In genomic region chr15:81995084-81995483, GRCh38 we compare ENCODE assay signal across 8 cellular contexts. TPM values are rescaled to one million over a fixed set of nuclear protein-coding genes. Genes with fewer than 3 reads are reported as not detected.
A peak's percentile ranks its signal among the peaks of the same experiment; 100 is the strongest.
DNase-seq lines count a peak whose midpoint lies in the region; TF ChIP-seq lines count a peak whose summit lies in the region.
"Not testable (repeated sequence)": the region's sequence is repeated elsewhere in the genome, so short reads cannot be mapped to it uniquely, and the experiment has no call there.

No MANE protein-coding gene starts in this region.

- not testable (repeated sequence) for H3K79me2 ChIP-seq in H9 (ENCODE audit: insufficient read depth, low read length)

- H3K9me3 ChIP-seq in H9 (ENCODE audit: control insufficient read depth, low read depth, low read length), result not testable (repeated sequence)
- H3K9me3 ChIP-seq in mesenchymal stem cell (ENCODE audit: control insufficient read depth, low read length) (peaks cover 13% of the 10 kb centered on the region), neuronal stem cell (replicated peaks in 1 of 2; ENCODE audit: control insufficient read depth in 2 of 2, insufficient read depth in 1 of 2, low read depth in 1 of 2, low read length in 2 of 2) (peaks cover 3 to 19% of the 10 kb centered on the region in 2 donors)

- not testable (repeated sequence) for H3K56ac ChIP-seq in H9 (ENCODE audit: insufficient read length, low read depth, low read length)

- not testable (repeated sequence) for H3K36me3 ChIP-seq in brain microvascular endothelial cell (replicated peaks); mesenchymal stem cell (ENCODE audit: control insufficient read depth in 1 of 2, insufficient read depth in 2 of 2, low read depth in 1 of 2, low read length in 2 of 2); neuronal stem cell (replicated peaks in 1 of 2; ENCODE audit: control insufficient read depth in 2 of 2, insufficient read depth in 2 of 2, low read length in 2 of 2)

- DNase-seq in H9; activated CD4-positive, alpha-beta memory T cell treated with anti-CD3 and anti-CD28 coated beads for 36 hours; brain microvascular endothelial cell; glutamatergic neuron; neuronal stem cell (ENCODE audit: low spot score): not testable (repeated sequence)
- DNase-seq in NCI-H345 treated with DMSO at 0.1 percent for 48 hours (lab: John Stamatoyannopoulos, UW; ENCODE audit: unreplicated experiment) (peak; percentile 45), mesenchymal stem cell (peak; percentile 17)

- not testable (repeated sequence) for H4K5ac ChIP-seq in H9 (ENCODE audit: insufficient read length, low read depth, low read length)

- peak overlapping the region; percentile 24 for H3T11ph ChIP-seq in H9 (ENCODE audit: low read length)

- H3K27me3 ChIP-seq in H9 (ENCODE audit: insufficient read depth, low read length); brain microvascular endothelial cell (replicated peaks); mesenchymal stem cell (ENCODE audit: control insufficient read depth in 1 of 2, insufficient read depth in 1 of 2, low read length in 2 of 2); neuronal stem cell (ENCODE audit: control insufficient read depth in 3 of 3, insufficient read depth in 3 of 3, low read depth in 1 of 3, low read length in 3 of 3): not testable (repeated sequence)

- H3K23ac ChIP-seq in H9 (ENCODE audit: insufficient read length, low read depth, low read length); mesenchymal stem cell (ENCODE audit: low read length in 2 of 2); neuronal stem cell (ENCODE audit: low read depth, low read length, poor library complexity): not testable (repeated sequence)

- CTCF ChIA-PET in activated CD4-positive, alpha-beta memory T cell treated with anti-CD3 and anti-CD28 coated beads for 36 hours (lab: Charles Lee), result not testable (repeated sequence)

- not testable (repeated sequence) for H4K91ac ChIP-seq in H9 (ENCODE audit: insufficient read length, low read depth, low read length); mesenchymal stem cell (ENCODE audit: low read length); neuronal stem cell (ENCODE audit: low read depth, low read length, poor library complexity)

- not testable (repeated sequence) for H3K23me2 ChIP-seq in H9 (ENCODE audit: insufficient read length, low read depth, low read length, poor library complexity, severe bottlenecking)

- peak overlapping the region; percentile 17 for H3K4me3 ChIP-seq in brain microvascular endothelial cell (ENCODE audit: low read depth, low read length)
- H3K4me3 ChIP-seq in mesenchymal stem cell (ENCODE audit: insufficient read depth in 1 of 2, low read depth in 1 of 2, low read length in 2 of 2), result peak overlapping the region in 1 of 2 experiments; percentile 28
- H3K4me3 ChIP-seq in neuronal stem cell (ENCODE audit: low read length in 2 of 2), result peak overlapping the region; percentile 43 to 62

- peaks cover 22 to 30% of the 10 kb centered on the region in 2 experiments for H3K9me3 Mint-ChIP-seq in H9
- H3K9me3 Mint-ChIP-seq in activated CD4-positive, alpha-beta memory T cell treated with anti-CD3 and anti-CD28 coated beads for 36 hours, result peaks cover 22% of the 10 kb centered on the region
- not testable (repeated sequence) for H3K9me3 Mint-ChIP-seq in glutamatergic neuron (ENCODE audit: unreplicated experiment)

- H2BK12ac ChIP-seq in H9 (ENCODE audit: insufficient read length, low read depth, low read length); mesenchymal stem cell (ENCODE audit: low read length in 2 of 2); neuronal stem cell (ENCODE audit: low read length): not testable (repeated sequence)

- POLR2A ChIA-PET in activated CD4-positive, alpha-beta memory T cell treated with anti-CD3 and anti-CD28 coated beads for 36 hours (lab: Charles Lee), result not testable (repeated sequence)

- not testable (repeated sequence) for H3K79me1 ChIP-seq in H9 (ENCODE audit: insufficient read depth, low read depth, low read length, poor library complexity, severe bottlenecking); mesenchymal stem cell (replicated peaks; ENCODE audit: low read length, poor library complexity, severe bottlenecking); neuronal stem cell (ENCODE audit: low read depth, low read length)

- not testable (repeated sequence) for H2BK120ac ChIP-seq in H9 (ENCODE audit: low read depth, low read length, poor library complexity, severe bottlenecking); mesenchymal stem cell (ENCODE audit: low read depth, low read length); neuronal stem cell (ENCODE audit: low read depth, low read length)

- H3K4me1 Mint-ChIP-seq in H9, result peaks cover 9 to 20% of the 10 kb centered on the region in 2 experiments
- H3K4me1 Mint-ChIP-seq in activated CD4-positive, alpha-beta memory T cell treated with anti-CD3 and anti-CD28 coated beads for 36 hours (ENCODE audit: low read depth); glutamatergic neuron (ENCODE audit: low read depth, unreplicated experiment): not testable (repeated sequence)

- not testable (repeated sequence) for H2BK20ac ChIP-seq in H9 (ENCODE audit: low read depth, low read length, poor library complexity, severe bottlenecking)

- not testable (repeated sequence) for H3K4me2 ChIP-seq in H9 (ENCODE audit: insufficient read depth, insufficient read length, low read length); mesenchymal stem cell (ENCODE audit: low read length, poor library complexity, severe bottlenecking); neuronal stem cell (ENCODE audit: insufficient read depth, low read length, poor library complexity, severe bottlenecking)

- not testable (repeated sequence) for H3K14ac ChIP-seq in H9 (ENCODE audit: insufficient read depth, low read length); mesenchymal stem cell (ENCODE audit: low read length in 2 of 2); neuronal stem cell (ENCODE audit: low read length)

- H3K4me3 Mint-ChIP-seq in H9 (peak overlapping the region; percentile 84 to 90), glutamatergic neuron (ENCODE audit: unreplicated experiment) (peak overlapping the region; percentile 85)
- H3K4me3 Mint-ChIP-seq in activated CD4-positive, alpha-beta memory T cell treated with anti-CD3 and anti-CD28 coated beads for 36 hours, result peak overlapping the region; percentile 1

- H2AFZ ChIP-seq in H9 (ENCODE audit: low read length); mesenchymal stem cell (ENCODE audit: low read depth, low read length): not testable (repeated sequence)
- H2AFZ ChIP-seq in neuronal stem cell (ENCODE audit: low read length), result peak overlapping the region; percentile 59

- not testable (repeated sequence) for H2AK5ac ChIP-seq in H9 (ENCODE audit: insufficient read length, low read length); mesenchymal stem cell (ENCODE audit: low read length, severe bottlenecking); neuronal stem cell (ENCODE audit: low read depth, low read length)

- intact Hi-C loops in activated CD4-positive, alpha-beta memory T cell treated with anti-CD3 and anti-CD28 coated beads for 36 hours (cut with micrococcal nuclease), result not testable (repeated sequence)

- H3K36me3 Mint-ChIP-seq in H9 (ENCODE audit: insufficient read depth in 1 of 3, low read depth in 3 of 3) (peaks cover 12 to 35% (median 31%) of the 10 kb centered on the region in 3 experiments; a peak in 6 of 7 replicates), glutamatergic neuron (ENCODE audit: unreplicated experiment) (peaks cover 20% of the 10 kb centered on the region)
- not testable (repeated sequence) for H3K36me3 Mint-ChIP-seq in activated CD4-positive, alpha-beta memory T cell treated with anti-CD3 and anti-CD28 coated beads for 36 hours

- not testable (repeated sequence) for H2BK5ac ChIP-seq in H9 (ENCODE audit: insufficient read length, low read length); mesenchymal stem cell (ENCODE audit: low read depth, low read length, poor library complexity, severe bottlenecking); neuronal stem cell (ENCODE audit: low read length)

- WGBS in H9 (ENCODE audit: extremely low coverage, insufficient read length, low lambda C conversion rate), result no CpG with 5 or more reads among the region's 22 CpGs
- 25% methylated on average over 22 of the region's 22 CpGs for WGBS in mesenchymal stem cell
- WGBS in neuronal stem cell (ENCODE audit: extremely low coverage in 2 of 2, insufficient read length in 2 of 2, insufficient replicate concordance in 1 of 2), 2 donors, result no CpG with 5 or more reads among the region's 22 CpGs

- not testable (repeated sequence) for H3K27me3 Mint-ChIP-seq in H9 (ENCODE audit: low read depth); activated CD4-positive, alpha-beta memory T cell treated with anti-CD3 and anti-CD28 coated beads for 36 hours; glutamatergic neuron (ENCODE audit: unreplicated experiment)

- not testable (repeated sequence) for H3K4ac ChIP-seq in H9 (ENCODE audit: low read depth, low read length); mesenchymal stem cell (ENCODE audit: low read depth in 1 of 2, low read length in 2 of 2); neuronal stem cell (ENCODE audit: low read length)

- not testable (repeated sequence) for H2BK15ac ChIP-seq in H9 (ENCODE audit: low read depth, low read length); mesenchymal stem cell (ENCODE audit: low read depth, poor library complexity, severe bottlenecking); neuronal stem cell (ENCODE audit: low read length)

- H3K18ac ChIP-seq in H9 (ENCODE audit: insufficient read length, low read depth, low read length), result peak overlapping the region; percentile 7
- not testable (repeated sequence) for H3K18ac ChIP-seq in mesenchymal stem cell (ENCODE audit: low read depth in 1 of 2, low read length in 2 of 2); neuronal stem cell (ENCODE audit: low read length)

- H3K9ac ChIP-seq in H9 (ENCODE audit: extremely low read depth, insufficient read length, low read length), result peak overlapping the region; percentile 42
- H3K9ac ChIP-seq in mesenchymal stem cell (ENCODE audit: low read length); neuronal stem cell (ENCODE audit: low read depth, low read length, poor library complexity): not testable (repeated sequence)

- H3K27ac ChIP-seq in 22Rv1, result peak overlapping the region; percentile 55
- not testable (repeated sequence) for H3K27ac ChIP-seq in H9 (ENCODE audit: insufficient read length, low read depth, low read length); brain microvascular endothelial cell; mesenchymal stem cell (ENCODE audit: low read length, poor library complexity, severe bottlenecking); neuronal stem cell (replicated peaks; ENCODE audit: low read length)

- TF ChIP-seq CTCF in 22Rv1 (IDR thresholded peaks at IDR 0.05); H9 (conservative IDR thresholded peaks at IDR 0.05); brain microvascular endothelial cell (IDR thresholded peaks at IDR 0.05; ENCODE audit: low read depth, low read length, missing control alignments); glutamatergic neuron (IDR thresholded peaks at IDR 0.05; ENCODE audit: partially characterized antibody, unreplicated experiment): not testable (repeated sequence)

- in situ Hi-C loops in brain microvascular endothelial cell (cut with HindIII; ENCODE audit: low pct_ligation_motif_present, low sequenced_read_pairs), result not testable (repeated sequence)

- peak overlapping the region; percentile 91 to 99 (median 92) for H3K27ac Mint-ChIP-seq in H9
- H3K27ac Mint-ChIP-seq in activated CD4-positive, alpha-beta memory T cell treated with anti-CD3 and anti-CD28 coated beads for 36 hours, result not testable (repeated sequence)
- H3K27ac Mint-ChIP-seq in glutamatergic neuron (ENCODE audit: unreplicated experiment), result peak overlapping the region; percentile 78

- H4K20me1 ChIP-seq in H9 (ENCODE audit: control insufficient read depth, insufficient read depth, insufficient read length), result not testable (repeated sequence)

- H4K8ac ChIP-seq in H9 (replicated peaks; ENCODE audit: insufficient read length, low read depth, low read length); mesenchymal stem cell (ENCODE audit: low read length); neuronal stem cell (ENCODE audit: low read depth, low read length): not testable (repeated sequence)

- not testable (repeated sequence) for H3K4me1 ChIP-seq in H9 (ENCODE audit: insufficient read depth, low read length); mesenchymal stem cell (ENCODE audit: control insufficient read depth, insufficient read depth, low read depth, low read length); neuronal stem cell (ENCODE audit: control insufficient read depth in 2 of 2, insufficient read depth in 1 of 2, low read depth in 1 of 2, low read length in 2 of 2)

RNA-seq across cellular contexts. Expression of gene MEX3B, which starts 50.7 kb away (rescaled TPM):
- total RNA-seq in H9 (2021) (10.4 and 11.0 TPM in 2 replicates), glutamatergic neuron (ENCODE audit: unreplicated experiment) (96.2 TPM)
- total RNA-seq in activated CD4-positive, alpha-beta memory T cell treated with anti-CD3 and anti-CD28 coated beads for 36 hours, result under 1 TPM; 0.67 to 0.82 TPM
- 5.3 TPM for polyA plus RNA-seq in mesenchymal stem cell (2013, experiment 1 of 2)
- polyA plus RNA-seq in mesenchymal stem cell (2013, experiment 2 of 2), result 6.3 TPM
- polyA plus RNA-seq in neuronal stem cell (2013, experiment 1 of 2), result 21.0 TPM
- polyA plus RNA-seq in neuronal stem cell (2013, experiment 2 of 2), result 20.8 TPM

Comparison
In these comparisons a context has a peak if more than half of its experiments do, and no peak if none do; other contexts are left out.
1. H3K4me3 Mint-ChIP-seq: peak in every context shown above with its lines; median percentile 87 in H9; 85 in glutamatergic neuron; 1 in activated CD4-positive, alpha-beta memory T cell treated with anti-CD3 and anti-CD28 coated beads for 36 hours.